In genomic region chr15:31336943-31337295, GRCh38 we compare ENCODE assay signal across 9 cellular contexts. TPM values are rescaled to one million over a fixed set of nuclear protein-coding genes. Genes with fewer than 3 reads are reported as not detected.
DNase-seq lines count a peak whose midpoint lies in the region; ATAC-seq and TF ChIP-seq lines count a peak whose summit lies in the region.
"Had no signal": no experiment of that assay in that cellular context is flagged by ENCODE, and none has a peak within 500 bp of the region (broad histone marks: within the 10 kb centered on the region; RNA-seq: fewer than 3 reads in every experiment).

No MANE protein-coding gene starts in this region.

- peak overlapping the region; percentile 42 for H3K4me3 Mint-ChIP-seq in natural killer cell

- H3K36me3 Mint-ChIP-seq in natural killer cell, result no peaks in the 10 kb centered on the region

- H3K27me3 Mint-ChIP-seq in natural killer cell (ENCODE audit: low read depth in 2 of 2), result no peaks in the 10 kb centered on the region

- DNase-seq in natural killer cell, result no peak
- no peak for DNase-seq in stimulated activated CD4-positive, alpha-beta T cell treated with anti-CD3 and anti-CD28 coated beads, Interleukin-2, amount 100 ng/mL, for 48 hours
- DNase-seq: activated CD4-positive, CD25-positive, alpha-beta regulatory T cell treated with anti-CD3 and anti-CD28 coated beads, Interleukin-2, amount 50 U/mL, for 72 hours; mesendoderm had no signal

- H3K4me1 Mint-ChIP-seq in natural killer cell, result peaks cover 81 to 100% of the 10 kb centered on the region in 2 donors

- peak overlapping the region; percentile 88 to 96 for H3K27ac Mint-ChIP-seq in natural killer cell

- ATAC-seq in natural killer cell (no peak), GM19397 (IDR thresholded peaks at IDR 0.05; ENCODE audit: unreplicated experiment) (no peak), GM18867 (IDR thresholded peaks at IDR 0.05; ENCODE audit: unreplicated experiment) (no peak)

- H3K4me1 ChIP-seq in DOHH2 (ENCODE audit: control insufficient read depth, low read length), result peaks cover 100% of the 10 kb centered on the region

- no peaks in the 10 kb centered on the region for H3K9me3 Mint-ChIP-seq in natural killer cell

- intact Hi-C loops in natural killer cell (cut with micrococcal nuclease), result no loop called here

- H3K79me2 ChIP-seq in DOHH2 (ENCODE audit: control insufficient read depth, low read length), result peaks cover 100% of the 10 kb centered on the region

- no peak for TF ChIP-seq CTCF in C4-2B (conservative IDR thresholded peaks at IDR 0.05)
- no peak for TF ChIP-seq CTCF in DOHH2 (IDR thresholded peaks at IDR 0.05; ENCODE audit: low read depth, low read length, poor library complexity, severe bottlenecking)
- no peak for TF ChIP-seq CTCF in natural killer cell (IDR thresholded peaks at IDR 0.05)

- no peaks in the 10 kb centered on the region for H3K27me3 ChIP-seq in DOHH2 (ENCODE audit: control insufficient read depth, low read length)

- peak overlapping the region; percentile 89 for H3K4me2 ChIP-seq in DOHH2 (ENCODE audit: low read length)

- H3K36me3 ChIP-seq in DOHH2 (ENCODE audit: control insufficient read depth, low read length), result peaks cover 46% of the 10 kb centered on the region

- no peaks in the 10 kb centered on the region for H3K9me3 ChIP-seq in DOHH2 (ENCODE audit: control insufficient read depth, insufficient read depth, low read length)

- peaks cover 9% of the 10 kb centered on the region for H4K20me1 ChIP-seq in DOHH2 (ENCODE audit: control insufficient read depth, insufficient read depth, low read depth, low read length)

- peak overlapping the region; percentile 67 for H3K4me3 ChIP-seq in DOHH2 (ENCODE audit: low read length)

- H3K27ac ChIP-seq in C4-2B, result peak overlapping the region; percentile 97
- peak overlapping the region; percentile 83 for H3K27ac ChIP-seq in DOHH2 (ENCODE audit: low read depth, low read length)
- peak overlapping the region; percentile 34 for H3K27ac ChIP-seq in angular gyrus (ENCODE audit: low read depth, low read length)

- no peaks in the 10 kb centered on the region for H3K9me2 ChIP-seq in DOHH2 (replicated peaks; ENCODE audit: control insufficient read depth, low read length)

- peaks cover 55% of the 10 kb centered on the region for H3F3A ChIP-seq in DOHH2 (ENCODE audit: control insufficient read depth, insufficient read depth)

RNA-seq across cellular contexts. Expression of gene KLF13, which starts 10.3 kb away (rescaled TPM):
- total RNA-seq in natural killer cell, result 100 to 1,000 TPM; 277 to 328 (median 300) TPM

Comparison
In these comparisons a context has a peak if more than half of its experiments do, and no peak if none do; other contexts are left out.
1. H3K27ac ChIP-seq: peak in every context shown above with its lines; median percentile 97 in C4-2B; 83 in DOHH2; 34 in angular gyrus.